Comparison of ENCODE assay signal across 29 cellular contexts in genomic region chr16:56417138-56417537, GRCh38.
"Had no signal": no experiment of that assay in that cellular context is flagged by ENCODE, and none has a peak within 500 bp of the region (broad histone marks: within the 10 kb centered on the region; RNA-seq: fewer than 3 reads in every experiment).

No MANE protein-coding gene starts in this region.

- DNase-seq: activated CD4-positive, alpha-beta memory T cell treated with anti-CD3 and anti-CD28 coated beads for 36 hours; activated CD4-positive, alpha-beta T cell treated with anti-CD3 and anti-CD28 coated beads for 36 hours; activated CD4-positive, alpha-beta T cell treated with anti-CD3 and anti-CD28 coated beads, Interleukin-2, amount 10 ng/mL, durations not matched to agents 24 days and 14 days; activated CD4-positive, CD25-positive, alpha-beta regulatory T cell; activated CD4-positive, CD25-positive, alpha-beta regulatory T cell treated with anti-CD3 and anti-CD28 coated beads, Interleukin-2, amount 50 U/mL, for 72 hours; activated CD8-positive, alpha-beta memory T cell treated with anti-CD3 and anti-CD28 coated beads, Interleukin-2, amount 10 ng/mL, durations not matched to agents 7 days and 5 days; activated CD8-positive, alpha-beta memory T cell treated with anti-CD3 and anti-CD28 coated beads, Interleukin-2, amount 50 U/mL, for 4 hours; activated CD8-positive, alpha-beta T cell treated with anti-CD3 and anti-CD28 coated beads, Interleukin-2, amount 10 ng/mL, durations not matched to agents 7 days and 5 days; activated effector memory CD4-positive, alpha-beta T cell treated with anti-CD3 and anti-CD28 coated beads, Interleukin-2, amount 50 U/mL, for 16 hours; activated naive CD4-positive, alpha-beta T cell treated with anti-CD3 and anti-CD28 coated beads for 36 hours; activated naive CD8-positive, alpha-beta T cell treated with anti-CD3 and anti-CD28 coated beads for 36 hours; activated naive CD8-positive, alpha-beta T cell treated with anti-CD3 and anti-CD28 coated beads, Interleukin-2, amount 50 U/mL, for 24 hours; activated T-cell treated with anti-CD3 and anti-CD28 coated beads, Interleukin-2, amount 50 U/mL, for 1 hour; activated T-cell treated with anti-CD3 and anti-CD28 coated beads, Interleukin-2, amount 50 U/mL, for 48 hours; adrenal gland; amygdala; aorta; body of pancreas; caudate nucleus; cerebellar nuclear complex; colonic mucosa; effector CD8-positive, alpha-beta T cell; endodermal cell; foreskin fibroblast; glutamatergic neuron; heart left ventricle; T-helper 2 cell had no signal

- ATAC-seq: activated CD4-positive, alpha-beta T cell treated with anti-CD3 and anti-CD28 coated beads for 36 hours; activated CD8-positive, alpha-beta memory T cell treated with anti-CD3 and anti-CD28 coated beads, Interleukin-2, amount 10 ng/mL, durations not matched to agents 7 days and 5 days; activated CD8-positive, alpha-beta T cell treated with anti-CD3 and anti-CD28 coated beads, Interleukin-2, amount 10 ng/mL, durations not matched to agents 7 days and 5 days; activated naive CD8-positive, alpha-beta T cell treated with anti-CD3 and anti-CD28 coated beads, Interleukin-2, amount 50 U/mL, for 24 hours; body of pancreas; esophagus mucosa had no signal

- H3K27ac ChIP-seq: adrenal gland, body of pancreas, colonic mucosa, heart left ventricle had no signal

- H3K4me3 ChIP-seq: adrenal gland, body of pancreas, colonic mucosa, heart left ventricle had no signal

- FAIRE-seq: frontal cortex had no signal

- H3K9me3 ChIP-seq: adrenal gland, body of pancreas, colonic mucosa, heart left ventricle had no signal

- H3K36me3 ChIP-seq: colonic mucosa had no signal

- H3K27me3 ChIP-seq: adrenal gland, body of pancreas, colonic mucosa, heart left ventricle had no signal
